Comparison of ENCODE assay signal across 10 cellular contexts in genomic region chr4:147772459-147772969, GRCh38. TPM values are rescaled to one million over a fixed set of nuclear protein-coding genes. Genes with fewer than 3 reads are reported as not detected.
DNase-seq lines count a peak whose midpoint lies in the region; ATAC-seq and TF ChIP-seq lines count a peak whose summit lies in the region.
"Had no signal": no experiment of that assay in that cellular context is flagged by ENCODE, and none has a peak within 500 bp of the region (broad histone marks: within the 10 kb centered on the region; RNA-seq: fewer than 3 reads in every experiment).

No MANE protein-coding gene starts in this region.

- peaks cover 12% of the 10 kb centered on the region for H3K36me3 Mint-ChIP-seq in nephron progenitor cell (ENCODE audit: low read depth)

- peak; percentile 36 for DNase-seq in AG08396 (ENCODE audit: low spot score)
- peak; percentile 2 for DNase-seq in NCI-H460 (ENCODE audit: extremely low read depth, low read depth)
- no peak for DNase-seq in epithelial cell of prostate (ENCODE audit: low read depth, low spot score)
- no peak for DNase-seq in nephron progenitor cell
- no peak for DNase-seq in HEK293T (ENCODE audit: extremely low spot score)
- DNase-seq in medulla oblongata (ENCODE audit: extremely low spot score), result no peak
- DNase-seq in NCI-H1048 (lab: John Stamatoyannopoulos, UW), result no peak
- DNase-seq: colonic mucosa; stimulated activated naive CD4-positive, alpha-beta T cell treated with Interleukin-2 at 50 U/mL for 16 hours had no signal

- peak overlapping the region; percentile 88 for H3K27ac Mint-ChIP-seq in nephron progenitor cell

- no peak for TF ChIP-seq CTCF in nephron progenitor cell (IDR thresholded peaks at IDR 0.05)

- peaks cover 4% of the 10 kb centered on the region for H3K9me3 Mint-ChIP-seq in nephron progenitor cell

- CTCF ChIA-PET in HEK293T (lab: Yijun Ruan, JAX), result interaction anchor here (0.8 to 1.0 kb wide), 3 partner anchors 38 to 94 kb away, joined by 3 to 9 read pairs (median 5); no protein-coding TSS in a partner anchor

- H3K27ac ChIP-seq in epithelial cell of prostate, result peak overlapping the region; percentile 59
- H3K27ac ChIP-seq: colonic mucosa had no signal

- no peak overlapping the region for H3K4me3 Mint-ChIP-seq in nephron progenitor cell

- H3K27me3 Mint-ChIP-seq in nephron progenitor cell (ENCODE audit: low read depth, poor library complexity), result no peaks in the 10 kb centered on the region

- H3K4me1 Mint-ChIP-seq in nephron progenitor cell, result peaks cover 67% of the 10 kb centered on the region

- no peak for ATAC-seq in HG02763 (IDR thresholded peaks at IDR 0.05; ENCODE audit: unreplicated experiment)

- POLR2A ChIA-PET in HEK293T (lab: Yijun Ruan, JAX), result interaction anchor here (1.4 to 4.7 kb wide), 3 partner anchors 9 to 88 kb away, joined by 5 to 25 read pairs (median 17); partner anchors contain the start of genes ARHGAP10 and PRMT9

TF ChIP-seq in HEK293T, 16 proteins besides CTCF, POLR2A, EP300 and RAD21:
- TF ChIP-seq FOXA1 (IDR thresholded peaks at IDR 0.05) (no peak), LEF1 (IDR thresholded peaks at IDR 0.05; ENCODE audit: borderline replicate concordance) (no peak), FOXM1 (IDR thresholded peaks at IDR 0.05; ENCODE audit: borderline replicate concordance) (no peak), ARNT (IDR thresholded peaks at IDR 0.05) (no peak), SUZ12 (IDR thresholded peaks at IDR 0.05) (no peak), HDGF (IDR thresholded peaks at IDR 0.05; ENCODE audit: borderline replicate concordance) (no peak), L3MBTL2 (conservative IDR thresholded peaks at IDR 0.05) (no peak), FOXK2 (IDR thresholded peaks at IDR 0.05) (no peak), BHLHE40 (IDR thresholded peaks at IDR 0.05; ENCODE audit: borderline replicate concordance) (no peak), NFRKB (IDR thresholded peaks at IDR 0.05) (no peak), CTBP1 (IDR thresholded peaks at IDR 0.05; ENCODE audit: borderline replicate concordance) (no peak), ELF4 (IDR thresholded peaks at IDR 0.05) (no peak), PKNOX1 (IDR thresholded peaks at IDR 0.05) (no peak), TARDBP (IDR thresholded peaks at IDR 0.05) (no peak), ZNF384 (IDR thresholded peaks at IDR 0.05) (no peak), SP1 (IDR thresholded peaks at IDR 0.05) (no peak)

RNA-seq across cellular contexts. Expression of gene ARHGAP10, which starts 40.6 kb away (rescaled TPM):
- 5.1 and 5.3 TPM in 2 replicates for total RNA-seq in NCI-H460 (2014; rRNA removed; shearing (Covaris generic))
- polyA plus RNA-seq in NCI-H460 (2014; cell fraction: nucleus; rRNA removed), result 3.4 and 5.0 TPM in 2 replicates

Comparison
In these comparisons a context has a peak if more than half of its experiments do, and no peak if none do; other contexts are left out.
1. DNase-seq: peak in AG08396 (single experiment) and NCI-H460 (single experiment); none in epithelial cell of prostate (single experiment), nephron progenitor cell (single experiment), HEK293T (single experiment), medulla oblongata (single experiment) and NCI-H1048 (single experiment).